25 cellular contexts compared by ENCODE assay signal in genomic region chr10:101090597-101090996, GRCh38. TPM values are rescaled to one million over a fixed set of nuclear protein-coding genes. Genes with fewer than 3 reads are reported as not detected.
"Had no signal": no experiment of that assay in that cellular context is flagged by ENCODE, and none has a peak within 500 bp of the region (broad histone marks: within the 10 kb centered on the region; RNA-seq: fewer than 3 reads in every experiment).

No MANE protein-coding gene starts in this region.

- H3K4me3 ChIP-seq: lower lobe of right lung, pancreas, right lobe of liver, suprapubic skin, transverse colon, upper lobe of right lung, uterus had no signal

- H3K27me3 ChIP-seq: right lobe of liver had no signal

- H3K4me1 ChIP-seq: lower lobe of right lung, pancreas, upper lobe of right lung, uterus had no signal

- FAIRE-seq: endometrium, frontal cortex, pancreas, small intestine had no signal

- H3K27ac ChIP-seq: lower lobe of right lung, neutrophil, pancreas, right lobe of liver, suprapubic skin, transverse colon, upper lobe of right lung, uterus had no signal

- DNase-seq: cortex of kidney; effector memory CD8-positive, alpha-beta T cell; hypothalamus; immature natural killer cell; islet precursor cell; left ventricle myocardium superior; lower lobe of right lung; right lobe of liver; small intestine; stimulated activated CD4-positive, alpha-beta T cell treated with anti-CD3 and anti-CD28 coated beads, Interleukin-12 subunit alpha, Interleukin-12 subunit beta, amount 100 ng/mL, for 4 hours; stimulated activated CD4-positive, alpha-beta T cell treated with anti-CD3 and anti-CD28 coated beads, Interleukin-1b, Interleukin-23, amount 100 ng/mL, for 48 hours; stimulated activated CD4-positive, alpha-beta T cell treated with anti-CD3 and anti-CD28 coated beads, Interleukin-4, amount 100 ng/mL, for 1 hour; stimulated activated CD8-positive, alpha-beta memory T cell treated with anti-CD3 and anti-CD28 coated beads, Interleukin-4, amount 100 ng/mL, for 48 hours; stimulated activated naive CD4-positive, alpha-beta T cell; stimulated activated naive CD8-positive, alpha-beta T cell treated with anti-CD3 and anti-CD28 coated beads, Interleukin-15, amount 100 ng/mL, for 72 hours; transverse colon; upper lobe of right lung; uterus had no signal

- H3K9me3 ChIP-seq: lower lobe of right lung, neutrophil, pancreas, right lobe of liver, suprapubic skin, transverse colon, upper lobe of right lung, uterus had no signal

- ATAC-seq: effector memory CD8-positive, alpha-beta T cell; left ventricle myocardium superior; lower lobe of right lung; natural killer cell treated with Interleukin-12 subunit alpha and Interleukin-12 subunit beta and Interleukin-15 and Interleukin-18, amount 100 ng/mL, for 72 hours; pancreas; right lobe of liver; stimulated activated naive CD8-positive, alpha-beta T cell treated with anti-CD3 and anti-CD28 coated beads, Interleukin-15, amount 100 ng/mL, for 72 hours; upper lobe of right lung had no signal

- H3K36me3 ChIP-seq: lower lobe of right lung, neutrophil, pancreas, right lobe of liver, suprapubic skin, transverse colon, upper lobe of right lung, uterus had no signal

RNA-seq across cellular contexts. Expression of gene KAZALD1, which starts 28.8 kb away (rescaled TPM):
- polyA plus RNA-seq: immature natural killer cell had no signal

RNA-seq across cellular contexts. Expression of gene TLX1, which starts 40.5 kb away (rescaled TPM):
- polyA plus RNA-seq: esophagus, immature natural killer cell had no signal
